Comparison of ENCODE assay signal across 1 cellular context in the genomic region with DNA sequence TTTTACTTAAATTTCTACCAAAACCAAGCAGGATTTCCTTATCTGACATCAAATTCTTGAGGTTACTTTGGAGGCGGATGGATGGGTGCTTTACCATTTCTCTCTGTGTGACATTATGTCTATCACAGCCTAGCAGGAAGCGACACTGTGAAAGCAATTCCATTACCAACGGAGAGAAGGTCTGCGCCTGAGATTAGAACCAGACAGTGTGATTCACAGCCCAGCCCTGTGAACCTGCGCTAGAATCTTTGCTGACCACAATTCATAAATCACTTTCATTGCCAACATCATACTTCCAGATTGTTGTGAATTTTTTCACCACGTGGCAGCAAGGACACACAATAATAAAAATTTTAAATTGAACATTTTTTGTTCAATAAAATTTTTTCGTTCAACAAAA.
TF ChIP-seq lines count a peak whose summit lies in the region.

No MANE protein-coding gene starts in this region.

TF ChIP-seq in K562, 482 proteins besides CTCF, POLR2A, EP300 and RAD21 (continued from another document and continues in another):
- TF ChIP-seq, protein P1, sequence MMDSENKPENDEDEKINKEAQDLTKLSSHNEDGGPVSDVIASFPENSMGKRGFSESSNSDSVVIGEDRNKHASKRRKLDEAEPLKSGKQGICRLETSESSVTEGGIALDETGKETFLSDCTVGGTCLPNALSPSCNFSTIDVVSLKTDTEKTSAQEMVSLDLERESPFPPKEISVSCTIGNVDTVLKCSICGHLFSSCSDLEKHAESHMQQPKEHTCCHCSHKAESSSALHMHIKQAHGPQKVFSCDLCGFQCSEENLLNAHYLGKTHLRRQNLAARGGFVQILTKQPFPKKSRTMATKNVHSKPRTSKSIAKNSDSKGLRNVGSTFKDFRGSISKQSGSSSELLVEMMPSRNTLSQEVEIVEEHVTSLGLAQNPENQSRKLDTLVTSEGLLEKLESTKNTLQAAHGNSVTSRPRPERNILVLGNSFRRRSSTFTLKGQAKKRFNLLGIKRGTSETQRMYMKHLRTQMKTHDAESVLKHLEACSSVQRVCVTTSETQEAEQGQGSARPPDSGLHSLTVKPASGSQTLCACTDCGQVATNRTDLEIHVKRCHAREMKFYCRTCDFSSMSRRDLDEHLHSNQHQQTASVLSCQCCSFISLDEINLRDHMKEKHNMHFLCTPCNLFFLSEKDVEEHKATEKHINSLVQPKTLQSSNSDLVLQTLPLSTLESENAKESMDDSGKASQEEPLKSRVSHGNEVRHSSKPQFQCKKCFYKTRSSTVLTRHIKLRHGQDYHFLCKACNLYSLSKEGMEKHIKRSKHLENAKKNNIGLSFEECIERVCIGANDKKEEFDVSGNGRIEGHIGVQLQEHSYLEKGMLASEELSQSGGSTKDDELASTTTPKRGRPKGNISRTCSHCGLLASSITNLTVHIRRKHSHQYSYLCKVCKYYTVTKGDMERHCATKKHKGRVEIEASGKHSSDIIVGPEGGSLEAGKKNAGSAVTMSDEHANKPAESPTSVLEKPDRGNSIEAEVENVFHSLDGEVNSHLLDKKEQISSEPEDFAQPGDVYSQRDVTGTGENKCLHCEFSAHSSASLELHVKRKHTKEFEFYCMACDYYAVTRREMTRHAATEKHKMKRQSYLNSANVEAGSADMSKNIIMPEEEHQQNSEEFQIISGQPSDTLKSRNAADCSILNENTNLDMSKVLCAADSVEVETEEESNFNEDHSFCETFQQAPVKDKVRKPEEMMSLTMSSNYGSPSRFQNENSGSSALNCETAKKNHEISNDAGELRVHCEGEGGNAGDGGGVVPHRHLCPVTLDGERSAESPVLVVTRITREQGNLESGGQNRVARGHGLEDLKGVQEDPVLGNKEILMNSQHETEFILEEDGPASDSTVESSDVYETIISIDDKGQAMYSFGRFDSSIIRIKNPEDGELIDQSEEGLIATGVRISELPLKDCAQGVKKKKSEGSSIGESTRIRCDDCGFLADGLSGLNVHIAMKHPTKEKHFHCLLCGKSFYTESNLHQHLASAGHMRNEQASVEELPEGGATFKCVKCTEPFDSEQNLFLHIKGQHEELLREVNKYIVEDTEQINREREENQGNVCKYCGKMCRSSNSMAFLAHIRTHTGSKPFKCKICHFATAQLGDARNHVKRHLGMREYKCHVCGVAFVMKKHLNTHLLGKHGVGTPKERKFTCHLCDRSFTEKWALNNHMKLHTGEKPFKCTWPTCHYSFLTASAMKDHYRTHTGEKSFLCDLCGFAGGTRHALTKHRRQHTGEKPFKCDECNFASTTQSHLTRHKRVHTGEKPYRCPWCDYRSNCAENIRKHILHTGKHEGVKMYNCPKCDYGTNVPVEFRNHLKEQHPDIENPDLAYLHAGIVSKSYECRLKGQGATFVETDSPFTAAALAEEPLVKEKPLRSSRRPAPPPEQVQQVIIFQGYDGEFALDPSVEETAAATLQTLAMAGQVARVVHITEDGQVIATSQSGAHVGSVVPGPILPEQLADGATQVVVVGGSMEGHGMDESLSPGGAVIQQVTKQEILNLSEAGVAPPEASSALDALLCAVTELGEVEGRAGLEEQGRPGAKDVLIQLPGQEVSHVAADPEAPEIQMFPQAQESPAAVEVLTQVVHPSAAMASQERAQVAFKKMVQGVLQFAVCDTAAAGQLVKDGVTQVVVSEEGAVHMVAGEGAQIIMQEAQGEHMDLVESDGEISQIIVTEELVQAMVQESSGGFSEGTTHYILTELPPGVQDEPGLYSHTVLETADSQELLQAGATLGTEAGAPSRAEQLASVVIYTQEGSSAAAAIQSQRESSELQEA (IDR thresholded peaks at IDR 0.05; ENCODE audit: low read depth): no peak
- TF ChIP-seq MBD2 (IDR thresholded peaks at IDR 0.05; ENCODE audit: borderline replicate concordance, low read depth) (peak; percentile 56; the same call in 1 of the 2 replicates), NCOA2 (IDR thresholded peaks at IDR 0.05; ENCODE audit: partially characterized antibody in 2 of 2) (peak; percentile 53 to 80), ZNF146 (CRISPR knock-in tag; IDR thresholded peaks at IDR 0.05; ENCODE audit: unreplicated experiment) (no peak), MTA3 (IDR thresholded peaks at IDR 0.05; ENCODE audit: borderline replicate concordance) (no peak), POLR2G (IDR thresholded peaks at IDR 0.05; ENCODE audit: low read depth, low read length) (no peak), FOXK1 (CRISPR knock-in tag; IDR thresholded peaks at IDR 0.05; ENCODE audit: borderline replicate concordance) (no peak), ZNF589 (CRISPR knock-in tag; IDR thresholded peaks at IDR 0.05; ENCODE audit: low read depth) (peak; percentile 67; the same call in 1 of the 2 replicates), ZNF311 (CRISPR knock-in tag; IDR thresholded peaks at IDR 0.05) (no peak), SOX6 (IDR thresholded peaks at IDR 0.05) (peak; percentile 85), SMAD2 (IDR thresholded peaks at IDR 0.05; ENCODE audit: low read depth, low read length) (no peak), NFYB (IDR thresholded peaks at IDR 0.05; ENCODE audit: extremely low read depth, insufficient read length) (no peak), ZC3H4 (CRISPR knock-in tag; IDR thresholded peaks at IDR 0.05; ENCODE audit: borderline replicate concordance) (no peak), ZNF75A (CRISPR knock-in tag; IDR thresholded peaks at IDR 0.05) (no peak), SNRNP70 (optimal IDR thresholded peaks at IDR 0.05; ENCODE audit: low read depth, low read length) (no peak), DIDO1 (tag; IDR thresholded peaks at IDR 0.05; ENCODE audit: low read depth) (no peak), POLR2AphosphoS2 (IDR thresholded peaks at IDR 0.05; ENCODE audit: low read length) (no peak), ZNF140 (CRISPR knock-in tag; IDR thresholded peaks at IDR 0.05) (no peak), RCOR1 (IDR thresholded peaks at IDR 0.05; ENCODE audit: borderline replicate concordance in 1 of 2, low read depth in 2 of 2, low read length in 2 of 2) (peak; percentile 98 to 100)
- TF ChIP-seq, protein P2, sequence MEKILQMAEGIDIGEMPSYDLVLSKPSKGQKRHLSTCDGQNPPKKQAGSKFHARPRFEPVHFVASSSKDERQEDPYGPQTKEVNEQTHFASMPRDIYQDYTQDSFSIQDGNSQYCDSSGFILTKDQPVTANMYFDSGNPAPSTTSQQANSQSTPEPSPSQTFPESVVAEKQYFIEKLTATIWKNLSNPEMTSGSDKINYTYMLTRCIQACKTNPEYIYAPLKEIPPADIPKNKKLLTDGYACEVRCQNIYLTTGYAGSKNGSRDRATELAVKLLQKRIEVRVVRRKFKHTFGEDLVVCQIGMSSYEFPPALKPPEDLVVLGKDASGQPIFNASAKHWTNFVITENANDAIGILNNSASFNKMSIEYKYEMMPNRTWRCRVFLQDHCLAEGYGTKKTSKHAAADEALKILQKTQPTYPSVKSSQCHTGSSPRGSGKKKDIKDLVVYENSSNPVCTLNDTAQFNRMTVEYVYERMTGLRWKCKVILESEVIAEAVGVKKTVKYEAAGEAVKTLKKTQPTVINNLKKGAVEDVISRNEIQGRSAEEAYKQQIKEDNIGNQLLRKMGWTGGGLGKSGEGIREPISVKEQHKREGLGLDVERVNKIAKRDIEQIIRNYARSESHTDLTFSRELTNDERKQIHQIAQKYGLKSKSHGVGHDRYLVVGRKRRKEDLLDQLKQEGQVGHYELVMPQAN (IDR thresholded peaks at IDR 0.05; ENCODE audit: borderline replicate concordance): no peak
- TF ChIP-seq, protein P3, sequence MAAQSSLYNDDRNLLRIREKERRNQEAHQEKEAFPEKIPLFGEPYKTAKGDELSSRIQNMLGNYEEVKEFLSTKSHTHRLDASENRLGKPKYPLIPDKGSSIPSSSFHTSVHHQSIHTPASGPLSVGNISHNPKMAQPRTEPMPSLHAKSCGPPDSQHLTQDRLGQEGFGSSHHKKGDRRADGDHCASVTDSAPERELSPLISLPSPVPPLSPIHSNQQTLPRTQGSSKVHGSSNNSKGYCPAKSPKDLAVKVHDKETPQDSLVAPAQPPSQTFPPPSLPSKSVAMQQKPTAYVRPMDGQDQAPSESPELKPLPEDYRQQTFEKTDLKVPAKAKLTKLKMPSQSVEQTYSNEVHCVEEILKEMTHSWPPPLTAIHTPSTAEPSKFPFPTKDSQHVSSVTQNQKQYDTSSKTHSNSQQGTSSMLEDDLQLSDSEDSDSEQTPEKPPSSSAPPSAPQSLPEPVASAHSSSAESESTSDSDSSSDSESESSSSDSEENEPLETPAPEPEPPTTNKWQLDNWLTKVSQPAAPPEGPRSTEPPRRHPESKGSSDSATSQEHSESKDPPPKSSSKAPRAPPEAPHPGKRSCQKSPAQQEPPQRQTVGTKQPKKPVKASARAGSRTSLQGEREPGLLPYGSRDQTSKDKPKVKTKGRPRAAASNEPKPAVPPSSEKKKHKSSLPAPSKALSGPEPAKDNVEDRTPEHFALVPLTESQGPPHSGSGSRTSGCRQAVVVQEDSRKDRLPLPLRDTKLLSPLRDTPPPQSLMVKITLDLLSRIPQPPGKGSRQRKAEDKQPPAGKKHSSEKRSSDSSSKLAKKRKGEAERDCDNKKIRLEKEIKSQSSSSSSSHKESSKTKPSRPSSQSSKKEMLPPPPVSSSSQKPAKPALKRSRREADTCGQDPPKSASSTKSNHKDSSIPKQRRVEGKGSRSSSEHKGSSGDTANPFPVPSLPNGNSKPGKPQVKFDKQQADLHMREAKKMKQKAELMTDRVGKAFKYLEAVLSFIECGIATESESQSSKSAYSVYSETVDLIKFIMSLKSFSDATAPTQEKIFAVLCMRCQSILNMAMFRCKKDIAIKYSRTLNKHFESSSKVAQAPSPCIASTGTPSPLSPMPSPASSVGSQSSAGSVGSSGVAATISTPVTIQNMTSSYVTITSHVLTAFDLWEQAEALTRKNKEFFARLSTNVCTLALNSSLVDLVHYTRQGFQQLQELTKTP (IDR thresholded peaks at IDR 0.05; ENCODE audit: low read depth in 1 of 2, partially characterized antibody in 2 of 2): peak in 1 of 2 experiments; percentile 36
- TF ChIP-seq, protein P4, sequence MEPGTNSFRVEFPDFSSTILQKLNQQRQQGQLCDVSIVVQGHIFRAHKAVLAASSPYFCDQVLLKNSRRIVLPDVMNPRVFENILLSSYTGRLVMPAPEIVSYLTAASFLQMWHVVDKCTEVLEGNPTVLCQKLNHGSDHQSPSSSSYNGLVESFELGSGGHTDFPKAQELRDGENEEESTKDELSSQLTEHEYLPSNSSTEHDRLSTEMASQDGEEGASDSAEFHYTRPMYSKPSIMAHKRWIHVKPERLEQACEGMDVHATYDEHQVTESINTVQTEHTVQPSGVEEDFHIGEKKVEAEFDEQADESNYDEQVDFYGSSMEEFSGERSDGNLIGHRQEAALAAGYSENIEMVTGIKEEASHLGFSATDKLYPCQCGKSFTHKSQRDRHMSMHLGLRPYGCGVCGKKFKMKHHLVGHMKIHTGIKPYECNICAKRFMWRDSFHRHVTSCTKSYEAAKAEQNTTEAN (CRISPR knock-in tag; IDR thresholded peaks at IDR 0.05): no peak
- TF ChIP-seq, protein P5, sequence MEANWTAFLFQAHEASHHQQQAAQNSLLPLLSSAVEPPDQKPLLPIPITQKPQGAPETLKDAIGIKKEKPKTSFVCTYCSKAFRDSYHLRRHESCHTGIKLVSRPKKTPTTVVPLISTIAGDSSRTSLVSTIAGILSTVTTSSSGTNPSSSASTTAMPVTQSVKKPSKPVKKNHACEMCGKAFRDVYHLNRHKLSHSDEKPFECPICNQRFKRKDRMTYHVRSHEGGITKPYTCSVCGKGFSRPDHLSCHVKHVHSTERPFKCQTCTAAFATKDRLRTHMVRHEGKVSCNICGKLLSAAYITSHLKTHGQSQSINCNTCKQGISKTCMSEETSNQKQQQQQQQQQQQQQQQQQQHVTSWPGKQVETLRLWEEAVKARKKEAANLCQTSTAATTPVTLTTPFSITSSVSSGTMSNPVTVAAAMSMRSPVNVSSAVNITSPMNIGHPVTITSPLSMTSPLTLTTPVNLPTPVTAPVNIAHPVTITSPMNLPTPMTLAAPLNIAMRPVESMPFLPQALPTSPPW (CRISPR knock-in tag; IDR thresholded peaks at IDR 0.05): peak; percentile 55; the same call in 1 of the 2 replicates
- TF ChIP-seq, protein P6, sequence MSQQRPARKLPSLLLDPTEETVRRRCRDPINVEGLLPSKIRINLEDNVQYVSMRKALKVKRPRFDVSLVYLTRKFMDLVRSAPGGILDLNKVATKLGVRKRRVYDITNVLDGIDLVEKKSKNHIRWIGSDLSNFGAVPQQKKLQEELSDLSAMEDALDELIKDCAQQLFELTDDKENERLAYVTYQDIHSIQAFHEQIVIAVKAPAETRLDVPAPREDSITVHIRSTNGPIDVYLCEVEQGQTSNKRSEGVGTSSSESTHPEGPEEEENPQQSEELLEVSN (IDR thresholded peaks at IDR 0.05; ENCODE audit: borderline replicate concordance in 1 of 2, extremely low read depth in 1 of 2, insufficient read depth in 1 of 2, insufficient read length in 1 of 2, low read depth in 1 of 2, low read length in 1 of 2, poor library complexity in 1 of 2, severe bottlenecking in 1 of 2): no peak
